Comparison of ENCODE assay signal across 26 cellular contexts in the genomic region with DNA sequence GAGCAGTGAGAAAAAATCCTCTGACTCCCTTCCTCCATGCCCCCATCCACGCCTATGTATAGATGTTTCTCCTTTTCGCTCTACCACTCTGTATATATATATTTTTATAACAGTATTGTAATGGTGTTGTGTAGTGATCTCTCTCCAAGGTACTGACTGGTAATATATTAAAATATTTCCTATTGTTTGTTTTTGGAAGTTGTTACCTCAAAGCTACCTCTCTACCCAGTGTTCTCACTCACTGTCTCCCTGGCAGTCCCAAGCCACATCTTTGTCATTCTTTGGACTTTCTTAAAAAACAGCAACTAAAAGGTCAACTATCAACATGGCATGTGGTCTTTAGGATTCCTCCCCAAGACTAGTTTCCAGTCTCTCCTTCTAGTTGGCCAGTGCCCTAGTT. TPM values are rescaled to one million over a fixed set of nuclear protein-coding genes. Genes with fewer than 3 reads are reported as not detected.
DNase-seq lines count a peak whose midpoint lies in the region; ATAC-seq, FAIRE-seq and TF ChIP-seq lines count a peak whose summit lies in the region.
"Had no signal": no experiment of that assay in that cellular context is flagged by ENCODE, and none has a peak within 500 bp of the region (broad histone marks: within the 10 kb centered on the region; RNA-seq: fewer than 3 reads in every experiment).

No MANE protein-coding gene starts in this region.

- H3K9me3 ChIP-seq in A549 (no peaks in the 10 kb centered on the region), HEK293 (ENCODE audit: control insufficient read depth, insufficient read depth, low read depth, low read length) (no peaks in the 10 kb centered on the region)
- H3K9me3 ChIP-seq: BE2C, BLaER1 had no signal

- TF ChIP-seq RAD21 in A549 (conservative IDR thresholded peaks at IDR 0.05 in 1 of 2, IDR thresholded peaks at IDR 0.05 in 1 of 2): no peak

- WGBS in A549 (ENCODE audit: missing lambda C conversion rate): 1% methylated on average over 2 of the region's 2 CpGs

- H3K27ac ChIP-seq in A549 (no peak overlapping the region), HEK293 (ENCODE audit: extremely low read depth, low read depth, low read length) (no peak overlapping the region)
- H3K27ac ChIP-seq: 22Rv1, BLaER1 had no signal

- TF ChIP-seq EP300 in A549 (IDR thresholded peaks at IDR 0.05): no peak

- no peaks in the 10 kb centered on the region for H3K36me3 ChIP-seq in HEK293 (ENCODE audit: control insufficient read depth in 2 of 2, insufficient read depth in 1 of 2, low read length in 2 of 2)
- H3K36me3 ChIP-seq: BE2C, BLaER1 had no signal

- ATAC-seq in A549 (no peak), GM21786 (IDR thresholded peaks at IDR 0.05; ENCODE audit: unreplicated experiment) (no peak), HG03135 (IDR thresholded peaks at IDR 0.05; ENCODE audit: unreplicated experiment) (no peak)
- ATAC-seq: GM12878 had no signal

- no peaks in the 10 kb centered on the region for H3K4me1 ChIP-seq in A549
- H3K4me1 ChIP-seq in HEK293 (ENCODE audit: control insufficient read depth, insufficient read depth, low read length): no peaks in the 10 kb centered on the region
- H3K4me1 ChIP-seq: BE2C, BLaER1 had no signal

- POLR2A ChIA-PET in A549 (lab: Yijun Ruan, JAX) (no interaction called here), HEK293 (lab: Yijun Ruan, JAX) (no interaction called here)

- FAIRE-seq in A549 (lab: Jason Lieb, UNC): no peak
- FAIRE-seq: GM12878, GM12892, GM18507 had no signal

- H3K4me2 ChIP-seq in A549: no peak overlapping the region
- H3K4me2 ChIP-seq: BLaER1 had no signal

- no peak for TF ChIP-seq POLR2A in A549 (IDR thresholded peaks at IDR 0.05; ENCODE audit: low read length)

- TF ChIP-seq CTCF in A549 (IDR thresholded peaks at IDR 0.05): no peak
- no peak for TF ChIP-seq CTCF in HEK293 (tag by site-specific recombination; IDR thresholded peaks at IDR 0.05)

- H3K4me3 ChIP-seq in A549: no peak overlapping the region
- no peak overlapping the region for H3K4me3 ChIP-seq in HEK293 (ENCODE audit: low read depth, low read length)
- H3K4me3 ChIP-seq: BLaER1, GM12878 had no signal

- no peak for DNase-seq in A549 (ENCODE audit: low read depth in 1 of 2, low spot score in 1 of 2)
- DNase-seq: ACHN; BE2C; C1 segment of cervical spinal cord; CD4-positive, alpha-beta memory T cell; CD4-positive, CD25-positive, alpha-beta regulatory T cell; CD8-positive, alpha-beta memory T cell; COR-L47; DMS 273 treated with DMSO at 0.1 percent for 48 hours; DMS153; DMS53; DMS79; DND-41; EL; GDM1 had no signal

- CTCF ChIA-PET in A549 (lab: Yijun Ruan, JAX): no interaction called here
- CTCF ChIA-PET in HEK293 (lab: Yijun Ruan, JAX): no interaction called here

TF ChIP-seq in A549, 52 proteins besides CTCF, POLR2A, EP300 and RAD21:
- TF ChIP-seq SREBF2 (IDR thresholded peaks at IDR 0.05): no peak
- TF ChIP-seq, protein P1, sequence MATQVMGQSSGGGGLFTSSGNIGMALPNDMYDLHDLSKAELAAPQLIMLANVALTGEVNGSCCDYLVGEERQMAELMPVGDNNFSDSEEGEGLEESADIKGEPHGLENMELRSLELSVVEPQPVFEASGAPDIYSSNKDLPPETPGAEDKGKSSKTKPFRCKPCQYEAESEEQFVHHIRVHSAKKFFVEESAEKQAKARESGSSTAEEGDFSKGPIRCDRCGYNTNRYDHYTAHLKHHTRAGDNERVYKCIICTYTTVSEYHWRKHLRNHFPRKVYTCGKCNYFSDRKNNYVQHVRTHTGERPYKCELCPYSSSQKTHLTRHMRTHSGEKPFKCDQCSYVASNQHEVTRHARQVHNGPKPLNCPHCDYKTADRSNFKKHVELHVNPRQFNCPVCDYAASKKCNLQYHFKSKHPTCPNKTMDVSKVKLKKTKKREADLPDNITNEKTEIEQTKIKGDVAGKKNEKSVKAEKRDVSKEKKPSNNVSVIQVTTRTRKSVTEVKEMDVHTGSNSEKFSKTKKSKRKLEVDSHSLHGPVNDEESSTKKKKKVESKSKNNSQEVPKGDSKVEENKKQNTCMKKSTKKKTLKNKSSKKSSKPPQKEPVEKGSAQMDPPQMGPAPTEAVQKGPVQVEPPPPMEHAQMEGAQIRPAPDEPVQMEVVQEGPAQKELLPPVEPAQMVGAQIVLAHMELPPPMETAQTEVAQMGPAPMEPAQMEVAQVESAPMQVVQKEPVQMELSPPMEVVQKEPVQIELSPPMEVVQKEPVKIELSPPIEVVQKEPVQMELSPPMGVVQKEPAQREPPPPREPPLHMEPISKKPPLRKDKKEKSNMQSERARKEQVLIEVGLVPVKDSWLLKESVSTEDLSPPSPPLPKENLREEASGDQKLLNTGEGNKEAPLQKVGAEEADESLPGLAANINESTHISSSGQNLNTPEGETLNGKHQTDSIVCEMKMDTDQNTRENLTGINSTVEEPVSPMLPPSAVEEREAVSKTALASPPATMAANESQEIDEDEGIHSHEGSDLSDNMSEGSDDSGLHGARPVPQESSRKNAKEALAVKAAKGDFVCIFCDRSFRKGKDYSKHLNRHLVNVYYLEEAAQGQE (IDR thresholded peaks at IDR 0.05): peak; percentile 36; the same call in 1 of the 2 replicates

TF ChIP-seq in HEK293, 187 proteins besides CTCF, POLR2A, EP300 and RAD21 (continues in another document):
- TF ChIP-seq, protein P2, sequence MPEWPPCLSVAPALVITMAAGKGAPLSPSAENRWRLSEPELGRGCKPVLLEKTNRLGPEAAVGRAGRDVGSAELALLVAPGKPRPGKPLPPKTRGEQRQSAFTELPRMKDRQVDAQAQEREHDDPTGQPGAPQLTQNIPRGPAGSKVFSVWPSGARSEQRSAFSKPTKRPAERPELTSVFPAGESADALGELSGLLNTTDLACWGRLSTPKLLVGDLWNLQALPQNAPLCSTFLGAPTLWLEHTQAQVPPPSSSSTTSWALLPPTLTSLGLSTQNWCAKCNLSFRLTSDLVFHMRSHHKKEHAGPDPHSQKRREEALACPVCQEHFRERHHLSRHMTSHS (tag by site-specific recombination; IDR thresholded peaks at IDR 0.05): no peak

TF ChIP-seq in PFSK-1, 5 proteins besides CTCF, POLR2A, EP300 and RAD21:
- TF ChIP-seq FOXP2 (optimal IDR thresholded peaks at IDR 0.05; ENCODE audit: borderline replicate concordance, extremely low read depth, extremely low read length, insufficient read depth) (no peak), TAF1 (IDR thresholded peaks at IDR 0.05; ENCODE audit: borderline replicate concordance, insufficient read depth, low read length) (no peak), SIN3A (IDR thresholded peaks at IDR 0.05; ENCODE audit: borderline replicate concordance, insufficient read depth, low read length) (no peak), POLR2AphosphoS5 (IDR thresholded peaks at IDR 0.05; ENCODE audit: low read depth, low read length) (no peak)
- TF ChIP-seq, protein P1 (IDR thresholded peaks at IDR 0.05; ENCODE audit: insufficient read depth in 1 of 2, low read depth in 2 of 2, low read length in 2 of 2): peak; percentile 33 to 80; a peak in 2 of 4 replicates
TF ChIP-seq in PFSK-1: peak in this region for 1.

RNA-seq across cellular contexts. Expression of a gene that starts 15.7 kb away (rescaled TPM):
- polyA plus RNA-seq in A549 (2011; rRNA removed): not detected in 2 replicates
- not detected in 2 replicates for polyA plus RNA-seq in A549 (2012; cell fraction: cytosol; rRNA removed)
- polyA plus RNA-seq in A549 (2012; cell fraction: nucleus; rRNA removed): not detected in 2 replicates
- not detected in 3 replicates for polyA plus RNA-seq in A549 (2017; fragmentation: RNase III; extraction: RNeasy Plus Mini Kit Qiagen cat#74134 plus additional on column Dnase treatment)
- not detected in 2 replicates for polyA minus RNA-seq in A549 (2011; rRNA and poly(A)+ RNA removed)
- polyA plus RNA-seq in PFSK-1 (2012; ENCODE audit: insufficient read length, low read depth): not detected
- polyA plus RNA-seq: AG04450; CD14-positive monocyte; CD4-positive, alpha-beta memory T cell; CD4-positive, CD25-positive, alpha-beta regulatory T cell; CD8-positive, alpha-beta memory T cell had no signal
